9 cellular contexts compared by ENCODE assay signal in the genomic region with DNA sequence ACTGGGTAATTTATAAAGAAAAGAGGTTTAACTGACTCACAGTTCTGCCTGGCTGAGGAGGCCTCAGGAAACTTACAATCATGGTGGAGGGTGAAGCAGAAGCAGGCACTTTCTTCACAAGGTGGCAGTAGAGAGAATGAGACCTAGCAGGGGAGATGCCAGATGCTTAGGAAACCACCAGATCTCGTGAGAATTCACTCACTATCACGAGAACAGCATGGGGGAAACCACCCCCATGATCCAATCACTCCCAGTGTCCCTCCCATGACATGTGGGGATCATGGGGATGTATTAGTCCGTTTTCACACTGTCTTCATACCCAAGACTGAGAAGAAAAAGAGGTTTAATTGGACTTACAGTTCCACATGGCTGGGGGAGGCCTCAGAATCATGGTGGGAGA. TPM values are rescaled to one million over a fixed set of nuclear protein-coding genes. Genes with fewer than 3 reads are reported as not detected.
DNase-seq lines count a peak whose midpoint lies in the region; ATAC-seq, FAIRE-seq and TF ChIP-seq lines count a peak whose summit lies in the region.
"Not testable (repeated sequence)": the region's sequence is repeated elsewhere in the genome, so short reads cannot be mapped to it uniquely, and the experiment has no call there.
"Had no signal": no experiment of that assay in that cellular context is flagged by ENCODE, and none has a peak within 500 bp of the region (broad histone marks: within the 10 kb centered on the region; RNA-seq: fewer than 3 reads in every experiment).

No MANE protein-coding gene starts in this region.

- 40% methylated on average over 3 of the region's 3 CpGs for WGBS in SK-N-SH (ENCODE audit: low lambda C conversion rate)
- 14% methylated on average over 3 of the region's 3 CpGs for WGBS in right lobe of liver (ENCODE audit: insufficient coverage, low coverage, low lambda C conversion rate, missing lambda C conversion rate)

- H3K27me3 ChIP-seq in SK-N-SH (ENCODE audit: insufficient read depth); right lobe of liver: not testable (repeated sequence)

- intact Hi-C loops in activated naive CD4-positive, alpha-beta T cell treated with anti-CD3 and anti-CD28 coated beads for 36 hours (cut with micrococcal nuclease): loop anchor here (1.0 to 5.0 kb wide), 4 partner anchors 73 to 251 kb away; no protein-coding TSS in a partner anchor
- intact Hi-C loops in right lobe of liver (cut with DNase I): not testable (repeated sequence)

- not testable (repeated sequence) for H3K9me3 Mint-ChIP-seq in activated naive CD4-positive, alpha-beta T cell treated with anti-CD3 and anti-CD28 coated beads for 36 hours

- H3K4me2 ChIP-seq in SK-N-SH: not testable (repeated sequence)

- peak; percentile 75 for DNase-seq in AG10803 (ENCODE audit: low read depth)
- DNase-seq in GM18507 (ENCODE audit: extremely low spot score, insufficient read length, low read depth); right lobe of liver: not testable (repeated sequence)
- DNase-seq in NCI-H1694 (lab: John Stamatoyannopoulos, UW): peak; percentile 30
- DNase-seq in SK-N-SH: peak; percentile 57
- peak; percentile 74 for DNase-seq in activated naive CD4-positive, alpha-beta T cell treated with anti-CD3 and anti-CD28 coated beads for 36 hours
- peak; percentile 39 for DNase-seq in epithelial cell of proximal tubule (ENCODE audit: low read depth)
- peak in 2 of 3 donors; percentile 29 to 47 for DNase-seq in stimulated activated CD4-positive, alpha-beta T cell treated with anti-CD3 and anti-CD28 coated beads, Interleukin-12 subunit alpha, Interleukin-12 subunit beta, amount 100 ng/mL, for 48 hours (ENCODE audit: low read depth in 2 of 3, low spot score in 1 of 3)

- not testable (repeated sequence) for H3K36me3 ChIP-seq in SK-N-SH (replicated peaks in 1 of 2; ENCODE audit: control insufficient read depth in 1 of 2, insufficient read depth in 2 of 2, low read length in 1 of 2); right lobe of liver

- CTCF ChIA-PET in SK-N-SH (lab: Yijun Ruan, JAX); activated naive CD4-positive, alpha-beta T cell treated with anti-CD3 and anti-CD28 coated beads for 36 hours (lab: Charles Lee): not testable (repeated sequence)

- H3K4me3 Mint-ChIP-seq in activated naive CD4-positive, alpha-beta T cell treated with anti-CD3 and anti-CD28 coated beads for 36 hours: not testable (repeated sequence)

- TF ChIP-seq POLR2A in right lobe of liver (IDR thresholded peaks at IDR 0.05): not testable (repeated sequence)

- not testable (repeated sequence) for H4K20me1 ChIP-seq in SK-N-SH (ENCODE audit: insufficient read depth)

- not testable (repeated sequence) for H3F3A ChIP-seq in SK-N-SH (replicated peaks; ENCODE audit: insufficient read depth)

- H3K4me1 Mint-ChIP-seq in activated naive CD4-positive, alpha-beta T cell treated with anti-CD3 and anti-CD28 coated beads for 36 hours (ENCODE audit: low read depth): peaks cover 16% of the 10 kb centered on the region

- not testable (repeated sequence) for H3K4me3 ChIP-seq in AG10803 (ENCODE audit: low read length); SK-N-SH (ENCODE audit: low read depth in 2 of 2, low read length in 1 of 2); epithelial cell of proximal tubule (ENCODE audit: low read depth, low read length); right lobe of liver

- not testable (repeated sequence) for H3K36me3 Mint-ChIP-seq in activated naive CD4-positive, alpha-beta T cell treated with anti-CD3 and anti-CD28 coated beads for 36 hours (ENCODE audit: low read depth)

- FAIRE-seq in GM18507 (lab: Jason Lieb, UNC): peak; percentile 18

- not testable (repeated sequence) for H3K9ac ChIP-seq in SK-N-SH

- POLR2A ChIA-PET in SK-N-SH (lab: Yijun Ruan, JAX): not testable (repeated sequence)

- not testable (repeated sequence) for H3K79me2 ChIP-seq in SK-N-SH (ENCODE audit: insufficient read depth)

- H2AFZ ChIP-seq in SK-N-SH (ENCODE audit: low read depth): not testable (repeated sequence)

- not testable (repeated sequence) for H3K9me2 ChIP-seq in SK-N-SH

- TF ChIP-seq RAD21 in SK-N-SH (IDR thresholded peaks at IDR 0.05; ENCODE audit: low read length): peak; percentile 32

- H3K27ac Mint-ChIP-seq in activated naive CD4-positive, alpha-beta T cell treated with anti-CD3 and anti-CD28 coated beads for 36 hours: peak overlapping the region; percentile 57

- not testable (repeated sequence) for H3K27me3 Mint-ChIP-seq in activated naive CD4-positive, alpha-beta T cell treated with anti-CD3 and anti-CD28 coated beads for 36 hours (ENCODE audit: low read depth)

- H3K27ac ChIP-seq in SK-N-SH (ENCODE audit: low read depth in 2 of 2, low read length in 1 of 2); right lobe of liver: not testable (repeated sequence)

- TF ChIP-seq EP300 in SK-N-SH (IDR thresholded peaks at IDR 0.05; ENCODE audit: borderline replicate concordance in 1 of 2, low read depth in 1 of 2, low read length in 1 of 2): not testable (repeated sequence)

- not testable (repeated sequence) for H3K9me3 ChIP-seq in SK-N-SH, right lobe of liver

- ATAC-seq in right lobe of liver: peak; percentile 20 to 59 (median 44)

- H3K4me1 ChIP-seq in SK-N-SH (ENCODE audit: control insufficient read depth in 1 of 2, insufficient read depth in 2 of 2, low read depth in 1 of 2, low read length in 1 of 2) (peaks cover 0 to 13% of the 10 kb centered on the region in 2 experiments; a peak in 1 of 4 replicates), right lobe of liver (peaks cover 0 to 11% (median 5%) of the 10 kb centered on the region in 4 donors)

- peak; percentile 56 for TF ChIP-seq CTCF in AG10803 (conservative IDR thresholded peaks at IDR 0.05; ENCODE audit: low read length)
- TF ChIP-seq CTCF in SK-N-SH (IDR thresholded peaks at IDR 0.05): peak; percentile 42
- TF ChIP-seq CTCF in epithelial cell of proximal tubule (conservative IDR thresholded peaks at IDR 0.05; ENCODE audit: low read depth, low read length): peak; percentile 42
- peak; percentile 45 to 61 (median 51) for TF ChIP-seq CTCF in right lobe of liver (IDR thresholded peaks at IDR 0.05)

TF ChIP-seq in SK-N-SH, 30 proteins besides CTCF, POLR2A, EP300 and RAD21:
- TF ChIP-seq CHD2 (IDR thresholded peaks at IDR 0.05; ENCODE audit: low read length, partially characterized antibody) (peak; percentile 95), ZBTB33 (IDR thresholded peaks at IDR 0.05; ENCODE audit: borderline replicate concordance, low read depth) (peak; percentile 78; the same call in 1 of the 2 replicates), SMC3 (IDR thresholded peaks at IDR 0.05; ENCODE audit: low read depth, low read length) (peak; percentile 23; the same call in 1 of the 2 replicates)
TF ChIP-seq in SK-N-SH: peak in this region for 3; not testable (repeated sequence) for 27.

RNA-seq across cellular contexts. Expression of gene MUC5B, which starts 41.6 kb away (rescaled TPM):
- polyA plus RNA-seq in SK-N-SH (2012; rRNA removed): not detected in 2 replicates
- polyA plus RNA-seq in SK-N-SH (2012; cell fraction: cytosol; rRNA removed): not detected in 2 replicates
- not detected in 2 replicates for polyA plus RNA-seq in SK-N-SH (2012; cell fraction: nucleus; rRNA removed)
- total RNA-seq in activated naive CD4-positive, alpha-beta T cell treated with anti-CD3 and anti-CD28 coated beads for 36 hours: not detected
- total RNA-seq in epithelial cell of proximal tubule: not detected in 2 replicates
- total RNA-seq in right lobe of liver: 1 to 10 TPM in 2 of 6 experiments, under 1 TPM in 4; 0.06 to 3.7 (median 0.78) TPM
- total RNA-seq: left ventricle myocardium superior had no signal

RNA-seq across cellular contexts. Expression of gene TOLLIP, which starts 45.0 kb away (rescaled TPM):
- polyA plus RNA-seq in SK-N-SH (2012; rRNA removed): 42.6 and 55.4 TPM in 2 replicates
- 21.1 and 39.4 TPM in 2 replicates for polyA plus RNA-seq in SK-N-SH (2012; cell fraction: cytosol; rRNA removed)
- polyA plus RNA-seq in SK-N-SH (2012; cell fraction: nucleus; rRNA removed): 37.6 and 42.4 TPM in 2 replicates
- total RNA-seq in activated naive CD4-positive, alpha-beta T cell treated with anti-CD3 and anti-CD28 coated beads for 36 hours: 10 to 100 TPM; 19.9 to 21.7 TPM
- total RNA-seq in epithelial cell of proximal tubule: 22.0 and 28.5 TPM in 2 replicates
- total RNA-seq in right lobe of liver: 100 to 1,000 TPM in 1 of 6 experiments, 10 to 100 TPM in 5; 68.3 to 103 (median 88.0) TPM
